9 cellular contexts compared by ENCODE assay signal in genomic region chr19:5903054-5903501, GRCh38. TPM values are rescaled to one million over a fixed set of nuclear protein-coding genes. Genes with fewer than 3 reads are reported as not detected.
DNase-seq lines count a peak whose midpoint lies in the region; ATAC-seq and TF ChIP-seq lines count a peak whose summit lies in the region.
"Had no signal": no experiment of that assay in that cellular context is flagged by ENCODE, and none has a peak within 500 bp of the region (broad histone marks: within the 10 kb centered on the region; RNA-seq: fewer than 3 reads in every experiment).

No MANE protein-coding gene starts in this region.

- peaks cover 16% of the 10 kb centered on the region for H4K20me1 ChIP-seq in MM.1S (ENCODE audit: insufficient read depth, low read length)

- intact Hi-C loops in Caco-2 (cut with micrococcal nuclease; ENCODE audit: unreplicated experiment), result loop anchor here (5.0 kb wide), 1 partner anchor 76 kb away; no protein-coding TSS in a partner anchor
- intact Hi-C loops in mucosa of descending colon (cut with DNase I, micrococcal nuclease), result no loop called here

- H3K27me3 ChIP-seq in Caco-2 (replicated peaks; ENCODE audit: control insufficient read depth, insufficient read depth, low read length) (no peaks in the 10 kb centered on the region), MM.1S (replicated peaks; ENCODE audit: insufficient read depth, low read length) (no peaks in the 10 kb centered on the region)

- peak overlapping the region; percentile 98 for H3K9ac ChIP-seq in MM.1S (ENCODE audit: low read length)

- H2AFZ ChIP-seq in MM.1S (ENCODE audit: low read length), result peak overlapping the region; percentile 74

- no peaks in the 10 kb centered on the region for H3K27me3 Mint-ChIP-seq in Caco-2 (ENCODE audit: insufficient read depth, unreplicated experiment)

- peak overlapping the region; percentile 97 for H3K27ac Mint-ChIP-seq in Caco-2 (ENCODE audit: unreplicated experiment)

- H3K9me3 ChIP-seq in Caco-2 (no peaks in the 10 kb centered on the region), MM.1S (replicated peaks; ENCODE audit: insufficient read depth, low read length) (no peaks in the 10 kb centered on the region), mucosa of descending colon (no peaks in the 10 kb centered on the region)

- H3K4me2 ChIP-seq in MM.1S (ENCODE audit: low read depth, low read length), result peak overlapping the region; percentile 67

- H3K4me1 Mint-ChIP-seq in Caco-2 (ENCODE audit: low read depth, unreplicated experiment), result no peaks in the 10 kb centered on the region

- ATAC-seq in mucosa of descending colon (no peak), HG03442 (IDR thresholded peaks at IDR 0.05; ENCODE audit: unreplicated experiment) (no peak)

- H3K36me3 Mint-ChIP-seq in Caco-2 (ENCODE audit: insufficient read depth, unreplicated experiment), result peaks cover 42% of the 10 kb centered on the region

- peak overlapping the region; percentile 82 for H3K4me3 Mint-ChIP-seq in Caco-2 (ENCODE audit: unreplicated experiment)

- TF ChIP-seq CTCF in Caco-2 (IDR thresholded peaks at IDR 0.05; ENCODE audit: insufficient read depth in 1 of 2, low read depth in 1 of 2, low read length in 1 of 2, severe bottlenecking in 1 of 2, unreplicated experiment in 1 of 2) (no peak), MM.1S (IDR thresholded peaks at IDR 0.05; ENCODE audit: low read length) (no peak), mucosa of descending colon (IDR thresholded peaks at IDR 0.05) (no peak), GM10266 (IDR thresholded peaks at IDR 0.05; ENCODE audit: control insufficient read depth, insufficient read depth, low read depth, missing control alignments) (no peak)

- DNase-seq in Caco-2 (no peak), MM.1S (peak; percentile 30), caudate nucleus (lab: John Stamatoyannopoulos, UW) (no peak), mucosa of descending colon (no peak), HK-2 (ENCODE audit: unreplicated experiment) (no peak), GM10266 (ENCODE audit: extremely low spot score) (no peak), NCI-H524 treated with DMSO at 0.1 percent for 48 hours (lab: John Stamatoyannopoulos, UW) (no peak)

- H3K4me1 ChIP-seq in Caco-2, result no peaks in the 10 kb centered on the region; the same call in 1 of the 2 replicates
- H3K4me1 ChIP-seq in MM.1S (ENCODE audit: low read length), result peaks cover 5% of the 10 kb centered on the region; the same call in 1 of the 2 replicates
- H3K4me1 ChIP-seq in mucosa of descending colon (ENCODE audit: low read depth), result peaks cover 33% of the 10 kb centered on the region

- H3K27ac ChIP-seq in MM.1S (ENCODE audit: low read length) (peak overlapping the region; percentile 89), caudate nucleus (ENCODE audit: low read depth, low read length) (peak overlapping the region; percentile 63)

- 0 out of 2 replicates have a peak, but pooled peaks cover 6% of the 10 kb centered on the region for H3F3A ChIP-seq in MM.1S (ENCODE audit: insufficient read depth, low read length)

- H3K36me3 ChIP-seq in Caco-2 (ENCODE audit: control insufficient read depth, insufficient read depth, low read length) (no peaks in the 10 kb centered on the region), MM.1S (replicated peaks; ENCODE audit: insufficient read depth, low read length) (peaks cover 4% of the 10 kb centered on the region; the same call in 1 of the 2 replicates), mucosa of descending colon (ENCODE audit: low read depth) (peaks cover 6% of the 10 kb centered on the region)

- H3K4me3 ChIP-seq in Caco-2 (ENCODE audit: low read depth, low read length) (peak overlapping the region; percentile 86), MM.1S (ENCODE audit: low read length) (peak overlapping the region; percentile 95), mucosa of descending colon (peak overlapping the region; percentile 94)

- TSS peak; percentile 60 for BruUV-seq in Caco-2 (replicated peaks; lab: Mats Ljungman, UMichigan)

- CTCF ChIA-PET in Caco-2 (lab: Charles Lee), result interaction anchor here (2.5 to 3.4 kb wide), 2 partner anchors 75 to 99 kb away, joined by 18 to 56 read pairs; partner anchors contain the start of gene NRTN

- POLR2A ChIA-PET in Caco-2 (lab: Charles Lee), result interaction anchor here (1.6 to 2.2 kb wide), 3 partner anchors 12 to 99 kb away, joined by 4 to 27 read pairs (median 7); no protein-coding TSS in a partner anchor

- no peaks in the 10 kb centered on the region for H3K9me3 Mint-ChIP-seq in Caco-2 (ENCODE audit: unreplicated experiment)

- no peaks in the 10 kb centered on the region for H3K9me2 ChIP-seq in MM.1S (replicated peaks; ENCODE audit: insufficient read depth, low read length)

- peaks cover 59% of the 10 kb centered on the region for H3K79me2 ChIP-seq in MM.1S (ENCODE audit: low read length)

RNA-seq across cellular contexts. Expression of gene NDUFA11, which starts 0.5 kb away (rescaled TPM):
- 272 and 274 TPM in 2 replicates for total RNA-seq in Caco-2 (2022)
- 100 to 1,000 TPM; 178 to 213 (median 182) TPM for total RNA-seq in mucosa of descending colon

RNA-seq across cellular contexts. Expression of gene VMAC, which starts 1.6 kb away (rescaled TPM):
- total RNA-seq in Caco-2 (2022) (4.7 and 4.8 TPM in 2 replicates), mucosa of descending colon (10 to 100 TPM in 1 of 3 donors, 1 to 10 TPM in 2; 5.6 to 10.0 (median 8.3) TPM)

RNA-seq across cellular contexts. Expression of gene CAPS, which starts 11.0 kb away (rescaled TPM):
- total RNA-seq in Caco-2 (2022), result 5.8 and 7.2 TPM in 2 replicates
- 10 to 100 TPM in 2 of 3 donors, 1 to 10 TPM in 1; 9.5 to 20.2 (median 16.4) TPM for total RNA-seq in mucosa of descending colon

RNA-seq across cellular contexts. Expression of gene FUT5, which starts 32.7 kb away (rescaled TPM):
- not detected in 2 replicates for total RNA-seq in Caco-2 (2022)
- not detected for total RNA-seq in mucosa of descending colon
- total RNA-seq: subcutaneous adipose tissue had no signal

RNA-seq across cellular contexts. Expression of gene FUT3, which starts 51.8 kb away (rescaled TPM):
- total RNA-seq in Caco-2 (2022) (0.26 and 0.34 TPM in 2 replicates), mucosa of descending colon (100 to 1,000 TPM; 128 to 276 (median 215) TPM)
- total RNA-seq: subcutaneous adipose tissue had no signal
